Comparison of ENCODE assay signal across 19 cellular contexts in genomic region chrX:8868070-8868795, GRCh38.
A peak's percentile ranks its signal among the peaks of the same experiment; 100 is the strongest.
DNase-seq lines count a peak whose midpoint lies in the region; ATAC-seq and TF ChIP-seq lines count a peak whose summit lies in the region.
"Had no signal": no experiment of that assay in that cellular context is flagged by ENCODE, and none has a peak within 500 bp of the region (broad histone marks: within the 10 kb centered on the region; RNA-seq: fewer than 3 reads in every experiment).

No MANE protein-coding gene starts in this region.

- in situ Hi-C loops in GM23248 (cut with MboI), result no loop called here

- no peaks in the 10 kb centered on the region for H3K4me1 Mint-ChIP-seq in stimulated activated effector memory CD8-positive, alpha-beta T cell treated with anti-CD3 and anti-CD28 coated beads, Interleukin-12 subunit alpha, Interleukin-12 subunit beta, amount 100 ng/mL, for 72 hours
- H3K4me1 Mint-ChIP-seq: activated B cell treated with CpG ODN at 0.5 μM for 24 hours; CD4-positive, alpha-beta memory T cell had no signal

- no peaks in the 10 kb centered on the region for H3K36me3 ChIP-seq in GM23248 (ENCODE audit: low read depth)
- H3K36me3 ChIP-seq: pancreas, spleen, uterus had no signal

- no peaks in the 10 kb centered on the region for H3K9me2 ChIP-seq in GM23248 (ENCODE audit: insufficient read depth)

- H2AFZ ChIP-seq in GM23248, result peak overlapping the region; percentile 60

- no peak for TF ChIP-seq CTCF in fibroblast of pulmonary artery (IDR thresholded peaks at IDR 0.05; ENCODE audit: low read length, missing control alignments)

- H3K4me3 Mint-ChIP-seq in stimulated activated effector memory CD8-positive, alpha-beta T cell treated with anti-CD3 and anti-CD28 coated beads, Interleukin-12 subunit alpha, Interleukin-12 subunit beta, amount 100 ng/mL, for 72 hours, result no peak overlapping the region
- H3K4me3 Mint-ChIP-seq: activated B cell treated with CpG ODN at 0.5 μM for 24 hours; CD4-positive, alpha-beta memory T cell had no signal

- DNase-seq in GM23248 (peak; percentile 87), T1000 (lab: John Stamatoyannopoulos, UW) (peak; percentile 3), fibroblast of pulmonary artery (ENCODE audit: low read depth) (peak; percentile 82), NCI-H1105 treated with DMSO at 0.1 percent for 48 hours (lab: John Stamatoyannopoulos, UW) (no peak), HuH-7.5 (ENCODE audit: low spot score) (no peak)
- DNase-seq in stimulated activated effector memory CD8-positive, alpha-beta T cell treated with anti-CD3 and anti-CD28 coated beads, Interleukin-12 subunit alpha, Interleukin-12 subunit beta, amount 100 ng/mL, for 72 hours (ENCODE audit: low spot score in 2 of 2), result no peak
- DNase-seq: activated B cell treated with CpG ODN at 0.5 μM for 24 hours; CD4-positive, alpha-beta memory T cell; GDM1; KG1; NCI-H146; NCI-H510A; pancreas; spleen; stimulated activated naive CD8-positive, alpha-beta T cell treated with anti-CD3 and anti-CD28 coated beads, Interleukin-15, Interleukin-2, amounts not matched to agents 100 U/mL and 50 U/mL, for 24 hours; SW 1271 had no signal

- no peaks in the 10 kb centered on the region for H3K9me3 Mint-ChIP-seq in stimulated activated effector memory CD8-positive, alpha-beta T cell treated with anti-CD3 and anti-CD28 coated beads, Interleukin-12 subunit alpha, Interleukin-12 subunit beta, amount 100 ng/mL, for 72 hours
- H3K9me3 Mint-ChIP-seq: activated B cell treated with CpG ODN at 0.5 μM for 24 hours; activated naive CD4-positive, alpha-beta T cell treated with anti-CD3 and anti-CD28 coated beads, Interleukin-2, amount 50 U/mL, for 72 hours had no signal

- H3K79me2 ChIP-seq in GM23248 (ENCODE audit: insufficient read depth), result no peaks in the 10 kb centered on the region

- no peak overlapping the region for H3K27ac Mint-ChIP-seq in stimulated activated effector memory CD8-positive, alpha-beta T cell treated with anti-CD3 and anti-CD28 coated beads, Interleukin-12 subunit alpha, Interleukin-12 subunit beta, amount 100 ng/mL, for 72 hours
- H3K27ac Mint-ChIP-seq: activated B cell treated with CpG ODN at 0.5 μM for 24 hours; activated naive CD4-positive, alpha-beta T cell treated with anti-CD3 and anti-CD28 coated beads, Interleukin-2, amount 50 U/mL, for 72 hours; CD4-positive, alpha-beta memory T cell had no signal

- peak overlapping the region; percentile 99 for H3K4me2 ChIP-seq in GM23248 (ENCODE audit: unreplicated experiment)

- peaks cover 35% of the 10 kb centered on the region for H3K4me1 ChIP-seq in GM23248 (ENCODE audit: insufficient read depth)
- H3K4me1 ChIP-seq: pancreas, spleen, uterus had no signal

- no peaks in the 10 kb centered on the region for H3K9me3 ChIP-seq in GM23248 (ENCODE audit: low read depth)
- H3K9me3 ChIP-seq: pancreas, spleen, uterus had no signal

- no peaks in the 10 kb centered on the region for H3K36me3 Mint-ChIP-seq in stimulated activated effector memory CD8-positive, alpha-beta T cell treated with anti-CD3 and anti-CD28 coated beads, Interleukin-12 subunit alpha, Interleukin-12 subunit beta, amount 100 ng/mL, for 72 hours
- H3K36me3 Mint-ChIP-seq: activated naive CD4-positive, alpha-beta T cell treated with anti-CD3 and anti-CD28 coated beads, Interleukin-2, amount 50 U/mL, for 72 hours; CD4-positive, alpha-beta memory T cell had no signal

- no peaks in the 10 kb centered on the region for H4K20me1 ChIP-seq in GM23248 (ENCODE audit: insufficient read depth)

- H3F3A ChIP-seq in GM23248 (ENCODE audit: insufficient read depth), result peaks cover 30% of the 10 kb centered on the region; the same call in 1 of the 2 replicates

- peak overlapping the region; percentile 84 for H3K9ac ChIP-seq in GM23248

- no peaks in the 10 kb centered on the region for H3K27me3 ChIP-seq in GM23248 (replicated peaks; ENCODE audit: insufficient read depth)
- H3K27me3 ChIP-seq: uterus had no signal

- peak overlapping the region; percentile 99 for H3K27ac ChIP-seq in GM23248
- H3K27ac ChIP-seq: pancreas, spleen had no signal

- WGBS in GM23248 (ENCODE audit: low coverage in 1 of 2, low lambda C conversion rate in 2 of 2, missing lambda C conversion rate in 2 of 2), 2 experiments, result 10 to 13% methylated on average over 5 of the region's 5 CpGs

- H3K4me3 ChIP-seq in GM23248 (peak overlapping the region; percentile 59), fibroblast of pulmonary artery (replicated peaks; ENCODE audit: low read depth, low read length) (no peak overlapping the region)
- H3K4me3 ChIP-seq: pancreas, spleen, uterus had no signal

- peak; percentile 8 for ATAC-seq in stimulated activated effector memory CD8-positive, alpha-beta T cell treated with anti-CD3 and anti-CD28 coated beads, Interleukin-12 subunit alpha, Interleukin-12 subunit beta, amount 100 ng/mL, for 72 hours
- ATAC-seq in HG03196 (IDR thresholded peaks at IDR 0.05; ENCODE audit: unreplicated experiment), result no peak
- ATAC-seq: activated naive CD4-positive, alpha-beta T cell treated with anti-CD3 and anti-CD28 coated beads, Interleukin-2, amount 50 U/mL, for 72 hours; pancreas; stimulated activated naive CD8-positive, alpha-beta T cell treated with anti-CD3 and anti-CD28 coated beads, Interleukin-15, Interleukin-2, amounts not matched to agents 100 U/mL and 50 U/mL, for 24 hours had no signal

Comparison
In these comparisons a context has a peak if more than half of its experiments do, and no peak if none do; other contexts are left out.
1. DNase-seq: peak in GM23248 (single experiment), T1000 (single experiment) and fibroblast of pulmonary artery (single experiment); none in stimulated activated effector memory CD8-positive, alpha-beta T cell treated with anti-CD3 and anti-CD28 coated beads, Interleukin-12 subunit alpha, Interleukin-12 subunit beta, amount 100 ng/mL, for 72 hours (0 of 2), NCI-H1105 treated with DMSO at 0.1 percent for 48 hours (single experiment) and HuH-7.5 (single experiment).